In genomic region chr11:59615637-59616395, GRCh38 we compare ENCODE assay signal across 8 cellular contexts. TPM values are rescaled to one million over a fixed set of nuclear protein-coding genes. Genes with fewer than 3 reads are reported as not detected.
A peak's percentile ranks its signal among the peaks of the same experiment; 100 is the strongest.
DNase-seq lines count a peak whose midpoint lies in the region; ATAC-seq and TF ChIP-seq lines count a peak whose summit lies in the region.

Gene OSBP (minus strand): TSS chr11:59615774. CDS start chr11:59615664, 110 bp downstream.

- peaks cover 35% of the 10 kb centered on the region for H3K4me1 ChIP-seq in upper lobe of right lung

- ATAC-seq in HG02885 (IDR thresholded peaks at IDR 0.05; ENCODE audit: poor library complexity, unreplicated experiment) = peak; percentile 86
- ATAC-seq in T-helper 17 cell = peak; percentile 81
- ATAC-seq in left cardiac atrium = peak; percentile 91 to 95
- ATAC-seq in upper lobe of right lung = peak; percentile 94

- H3K36me3 ChIP-seq in upper lobe of right lung = no peaks in the 10 kb centered on the region

- peak within 1 kb of the TSS; percentile 89 for H3K27ac ChIP-seq in upper lobe of right lung

- H3K9me3 ChIP-seq in T-helper 17 cell (ENCODE audit: control insufficient read depth, low read length, poor library complexity, severe bottlenecking) = no peaks in the 10 kb centered on the region
- no peaks in the 10 kb centered on the region for H3K9me3 ChIP-seq in upper lobe of right lung

- peak within 1 kb of the TSS; percentile 85 for H3K4me3 ChIP-seq in upper lobe of right lung

- no peaks in the 10 kb centered on the region for H3K27me3 ChIP-seq in upper lobe of right lung

- H3K27ac Mint-ChIP-seq in T-helper 17 cell = peak within 1 kb of the TSS; percentile 96

- peaks cover 38% of the 10 kb centered on the region for H3K4me1 Mint-ChIP-seq in T-helper 17 cell

- H3K27me3 Mint-ChIP-seq in T-helper 17 cell = no peaks in the 10 kb centered on the region

- intact Hi-C loops in left cardiac atrium (cut with DNase I) (loop anchor here in 1 of 2 donors (10.0 kb wide), 1 partner anchor 49 kb away; the partner anchor contains the start of gene PATL1), posterior vena cava (cut with DNase I) (loop anchor here in 1 of 2 donors (10.0 kb wide), 2 partner anchors 49 to 51 kb away; partner anchors contain the start of gene PATL1), upper lobe of right lung (cut with DNase I) (no loop called here)

- H3K4me3 Mint-ChIP-seq in T-helper 17 cell = peak within 1 kb of the TSS; percentile 98

- H3K36me3 Mint-ChIP-seq in T-helper 17 cell (ENCODE audit: low read depth) = no peaks in the 10 kb centered on the region

- TF ChIP-seq CTCF in upper lobe of right lung (IDR thresholded peaks at IDR 0.05) = no peak

- peak; percentile 77 for TF ChIP-seq POLR2A in GM15510 (IDR thresholded peaks at IDR 0.05; ENCODE audit: borderline replicate concordance, extremely low read depth, insufficient read length)

- DNase-seq in NCI-H1694 treated with DMSO at 0.1 percent for 48 hours (lab: John Stamatoyannopoulos, UW) (peak; percentile 98), T-helper 17 cell (peak; percentile 90 to 95 (median 92)), amygdala (lab: John Stamatoyannopoulos, UW) (peak; percentile 80 to 100 (median 100)), left cardiac atrium (peak; percentile 99), posterior vena cava (ENCODE audit: low spot score) (peak; percentile 99), upper lobe of right lung (peak; percentile 97)

RNA-seq across cellular contexts. Expression of gene OSBP, which starts in this region (rescaled TPM):
- total RNA-seq in T-helper 17 cell = 10 to 100 TPM; 53.0 to 63.1 TPM
- 10 to 100 TPM; 31.7 to 37.8 TPM for total RNA-seq in left cardiac atrium
- total RNA-seq in posterior vena cava = 10 to 100 TPM; 29.7 to 35.7 TPM
- total RNA-seq in upper lobe of right lung = 39.9 TPM

Comparison
In these comparisons a context has a peak if more than half of its experiments do, and no peak if none do; other contexts are left out.
1. Peak in every context shown above with its lines: DNase-seq, ATAC-seq, H3K4me3 ChIP-seq and H3K27ac ChIP-seq.